Comparison of ENCODE assay signal across 17 cellular contexts in genomic region chr1:14910947-14911721, GRCh38.
DNase-seq lines count a peak whose midpoint lies in the region; ATAC-seq and TF ChIP-seq lines count a peak whose summit lies in the region.
"Had no signal": no experiment of that assay in that cellular context is flagged by ENCODE, and none has a peak within 500 bp of the region (broad histone marks: within the 10 kb centered on the region; RNA-seq: fewer than 3 reads in every experiment).

No MANE protein-coding gene starts in this region.

- H3K27ac ChIP-seq in HEK293 (ENCODE audit: extremely low read depth, low read depth, low read length) (no peak overlapping the region), suprapubic skin (peak overlapping the region; percentile 79), OCI-LY7 (ENCODE audit: low read depth, low read length, poor library complexity, severe bottlenecking) (no peak overlapping the region)
- H3K27ac ChIP-seq: BLaER1, Peyer's patch, uterus had no signal

- H4K20me1 ChIP-seq in OCI-LY7 (ENCODE audit: insufficient read depth, low read length): no peaks in the 10 kb centered on the region
- H4K20me1 ChIP-seq: BLaER1 had no signal

- 38% methylated on average over 9 of the region's 12 CpGs for WGBS in suprapubic skin

- H3K4me1 ChIP-seq in HEK293 (ENCODE audit: control insufficient read depth, insufficient read depth, low read length): no peaks in the 10 kb centered on the region
- H3K4me1 ChIP-seq in suprapubic skin: peaks cover 51% of the 10 kb centered on the region
- H3K4me1 ChIP-seq in OCI-LY7 (ENCODE audit: insufficient read depth, low read length, poor library complexity, severe bottlenecking): peaks cover 12% of the 10 kb centered on the region
- H3K4me1 ChIP-seq: adrenal gland, Peyer's patch, uterus had no signal

- H3K9me3 ChIP-seq in HEK293 (ENCODE audit: control insufficient read depth, insufficient read depth, low read depth, low read length) (no peaks in the 10 kb centered on the region), suprapubic skin (no peaks in the 10 kb centered on the region), OCI-LY7 (ENCODE audit: low read length) (no peaks in the 10 kb centered on the region)
- H3K9me3 ChIP-seq: adrenal gland, BLaER1, Peyer's patch, uterus had no signal

- TF ChIP-seq POLR2A in suprapubic skin (IDR thresholded peaks at IDR 0.05): no peak

- ATAC-seq in GM18498 (IDR thresholded peaks at IDR 0.05; ENCODE audit: unreplicated experiment): no peak

- in situ Hi-C loops in T47D (cut with HindIII; ENCODE audit: low pct_unique_long_range_greater_than_20kb, low sequenced_read_pairs): no loop called here

- no peaks in the 10 kb centered on the region for H3K36me3 ChIP-seq in HEK293 (ENCODE audit: control insufficient read depth in 2 of 2, insufficient read depth in 1 of 2, low read length in 2 of 2)
- no peaks in the 10 kb centered on the region for H3K36me3 ChIP-seq in suprapubic skin
- no peaks in the 10 kb centered on the region for H3K36me3 ChIP-seq in OCI-LY7 (ENCODE audit: insufficient read depth, low read length)
- H3K36me3 ChIP-seq: adrenal gland, BLaER1, Peyer's patch, uterus had no signal

- no peaks in the 10 kb centered on the region for H3K79me2 ChIP-seq in OCI-LY7 (ENCODE audit: insufficient read depth, low read depth, low read length)

- TF ChIP-seq CTCF in HEK293 (tag by site-specific recombination; IDR thresholded peaks at IDR 0.05): no peak
- no peak for TF ChIP-seq CTCF in suprapubic skin (IDR thresholded peaks at IDR 0.05)
- no peak for TF ChIP-seq CTCF in OCI-LY7 (conservative IDR thresholded peaks at IDR 0.05; ENCODE audit: low read length)

- CTCF ChIA-PET in HEK293 (lab: Yijun Ruan, JAX) (interaction anchor here (0.8 kb wide), 1 partner anchor 116 kb away, joined by 4 read pairs; no protein-coding TSS in a partner anchor), OCI-LY7 (lab: Charles Lee; ENCODE audit: unreplicated experiment) (no interaction called here)

- no peaks in the 10 kb centered on the region for H3K27me3 ChIP-seq in suprapubic skin
- H3K27me3 ChIP-seq: adrenal gland, BLaER1, Peyer's patch, uterus had no signal

- intact Hi-C loops in OCI-LY7 (cut with micrococcal nuclease; ENCODE audit: unreplicated experiment): no loop called here

- no peak overlapping the region for H3K4me2 ChIP-seq in OCI-LY7 (ENCODE audit: low read length)
- H3K4me2 ChIP-seq: BLaER1 had no signal

- H2AFZ ChIP-seq in OCI-LY7 (ENCODE audit: low read length): no peak overlapping the region

- no TSS peak for BruUV-seq in OCI-LY7 (replicated peaks; lab: Mats Ljungman, UMichigan)

- DNase-seq in T47D (ENCODE audit: low read depth in 1 of 2, low spot score in 1 of 2): peak; percentile 48 to 86
- DNase-seq in iris pigment epithelial cell (ENCODE audit: low read depth): peak; percentile 16
- peak in 1 of 2 donors; percentile 74 for DNase-seq in suprapubic skin (ENCODE audit: low spot score in 2 of 2)
- DNase-seq in OCI-LY7 (ENCODE audit: low spot score): no peak
- DNase-seq in effector CD8-positive, alpha-beta T cell (lab: John Stamatoyannopoulos, UW): no peak
- no peak for DNase-seq in activated CD4-positive, CD25-positive, alpha-beta regulatory T cell treated with anti-CD3 and anti-CD28 coated beads, Interleukin-2, amount 50 U/mL, for 72 hours
- DNase-seq: activated CD4-positive, CD25-positive, alpha-beta regulatory T cell; adrenal gland; NCI-H1436; NCI-H510A; Peyer's patch; stimulated activated CD4-positive, alpha-beta T cell treated with anti-CD3 and anti-CD28 coated beads, Interleukin-1b, Interleukin-23, amount 100 ng/mL, for 48 hours; stimulated activated CD8-positive, alpha-beta memory T cell treated with anti-CD3 and anti-CD28 coated beads, Interleukin-4, amount 100 ng/mL, for 48 hours; uterus had no signal

- POLR2A ChIA-PET in HEK293 (lab: Yijun Ruan, JAX): no interaction called here
- POLR2A ChIA-PET in OCI-LY7 (lab: Charles Lee): no interaction called here

- H3K9me2 ChIP-seq in OCI-LY7 (ENCODE audit: insufficient read depth, low read length): no peaks in the 10 kb centered on the region

- H3K4me3 ChIP-seq in HEK293 (ENCODE audit: low read depth, low read length) (no peak overlapping the region), suprapubic skin (no peak overlapping the region), OCI-LY7 (ENCODE audit: low read depth, low read length, poor library complexity, severe bottlenecking) (no peak overlapping the region)
- H3K4me3 ChIP-seq: adrenal gland, BLaER1, Peyer's patch, uterus had no signal

- no peak for TF ChIP-seq EP300 in suprapubic skin (IDR thresholded peaks at IDR 0.05)

TF ChIP-seq in HEK293, 187 proteins besides CTCF, POLR2A, EP300 and RAD21:
- no peak for TF ChIP-seq ZNF510 (tag by site-specific recombination; IDR thresholded peaks at IDR 0.05; ENCODE audit: insufficient replicate concordance)
- TF ChIP-seq KLF1 (tag by site-specific recombination; IDR thresholded peaks at IDR 0.05): peak; percentile 51
- TF ChIP-seq ZFHX2 (tag by site-specific recombination; conservative IDR thresholded peaks at IDR 0.05): 0 out of 2 replicates have a peak, but pooled peaks have one; percentile 16
- TF ChIP-seq PRDM10 (tag by site-specific recombination; IDR thresholded peaks at IDR 0.05): 0 out of 2 replicates have a peak, but pooled peaks have one; percentile 35
- 0 out of 2 replicates have a peak, but pooled peaks have one; percentile 9 for TF ChIP-seq ZBTB6 (tag by site-specific recombination; IDR thresholded peaks at IDR 0.05)
TF ChIP-seq in HEK293: peak in this region for 4.

Comparison
In these comparisons a context has a peak if more than half of its experiments do, and no peak if none do; other contexts are left out.
1. DNase-seq: peak in T47D (2 of 2) and iris pigment epithelial cell (single experiment); none in OCI-LY7 (single experiment), effector CD8-positive, alpha-beta T cell (single experiment) and activated CD4-positive, CD25-positive, alpha-beta regulatory T cell treated with anti-CD3 and anti-CD28 coated beads, Interleukin-2, amount 50 U/mL, for 72 hours (single experiment).